ENCODE assay signal across 1 cellular context in genomic region chr16:67968440-67969285, GRCh38.
TF ChIP-seq lines count a peak whose summit lies in the region.

SLC12A4 (minus strand) TSS chr16:67968637; CDS start chr16:67968553, 84 bp downstream.

TF ChIP-seq in K562, 482 proteins besides CTCF, POLR2A, EP300 and RAD21 (continued from another document and continues in another):
- TF ChIP-seq, protein P1, sequence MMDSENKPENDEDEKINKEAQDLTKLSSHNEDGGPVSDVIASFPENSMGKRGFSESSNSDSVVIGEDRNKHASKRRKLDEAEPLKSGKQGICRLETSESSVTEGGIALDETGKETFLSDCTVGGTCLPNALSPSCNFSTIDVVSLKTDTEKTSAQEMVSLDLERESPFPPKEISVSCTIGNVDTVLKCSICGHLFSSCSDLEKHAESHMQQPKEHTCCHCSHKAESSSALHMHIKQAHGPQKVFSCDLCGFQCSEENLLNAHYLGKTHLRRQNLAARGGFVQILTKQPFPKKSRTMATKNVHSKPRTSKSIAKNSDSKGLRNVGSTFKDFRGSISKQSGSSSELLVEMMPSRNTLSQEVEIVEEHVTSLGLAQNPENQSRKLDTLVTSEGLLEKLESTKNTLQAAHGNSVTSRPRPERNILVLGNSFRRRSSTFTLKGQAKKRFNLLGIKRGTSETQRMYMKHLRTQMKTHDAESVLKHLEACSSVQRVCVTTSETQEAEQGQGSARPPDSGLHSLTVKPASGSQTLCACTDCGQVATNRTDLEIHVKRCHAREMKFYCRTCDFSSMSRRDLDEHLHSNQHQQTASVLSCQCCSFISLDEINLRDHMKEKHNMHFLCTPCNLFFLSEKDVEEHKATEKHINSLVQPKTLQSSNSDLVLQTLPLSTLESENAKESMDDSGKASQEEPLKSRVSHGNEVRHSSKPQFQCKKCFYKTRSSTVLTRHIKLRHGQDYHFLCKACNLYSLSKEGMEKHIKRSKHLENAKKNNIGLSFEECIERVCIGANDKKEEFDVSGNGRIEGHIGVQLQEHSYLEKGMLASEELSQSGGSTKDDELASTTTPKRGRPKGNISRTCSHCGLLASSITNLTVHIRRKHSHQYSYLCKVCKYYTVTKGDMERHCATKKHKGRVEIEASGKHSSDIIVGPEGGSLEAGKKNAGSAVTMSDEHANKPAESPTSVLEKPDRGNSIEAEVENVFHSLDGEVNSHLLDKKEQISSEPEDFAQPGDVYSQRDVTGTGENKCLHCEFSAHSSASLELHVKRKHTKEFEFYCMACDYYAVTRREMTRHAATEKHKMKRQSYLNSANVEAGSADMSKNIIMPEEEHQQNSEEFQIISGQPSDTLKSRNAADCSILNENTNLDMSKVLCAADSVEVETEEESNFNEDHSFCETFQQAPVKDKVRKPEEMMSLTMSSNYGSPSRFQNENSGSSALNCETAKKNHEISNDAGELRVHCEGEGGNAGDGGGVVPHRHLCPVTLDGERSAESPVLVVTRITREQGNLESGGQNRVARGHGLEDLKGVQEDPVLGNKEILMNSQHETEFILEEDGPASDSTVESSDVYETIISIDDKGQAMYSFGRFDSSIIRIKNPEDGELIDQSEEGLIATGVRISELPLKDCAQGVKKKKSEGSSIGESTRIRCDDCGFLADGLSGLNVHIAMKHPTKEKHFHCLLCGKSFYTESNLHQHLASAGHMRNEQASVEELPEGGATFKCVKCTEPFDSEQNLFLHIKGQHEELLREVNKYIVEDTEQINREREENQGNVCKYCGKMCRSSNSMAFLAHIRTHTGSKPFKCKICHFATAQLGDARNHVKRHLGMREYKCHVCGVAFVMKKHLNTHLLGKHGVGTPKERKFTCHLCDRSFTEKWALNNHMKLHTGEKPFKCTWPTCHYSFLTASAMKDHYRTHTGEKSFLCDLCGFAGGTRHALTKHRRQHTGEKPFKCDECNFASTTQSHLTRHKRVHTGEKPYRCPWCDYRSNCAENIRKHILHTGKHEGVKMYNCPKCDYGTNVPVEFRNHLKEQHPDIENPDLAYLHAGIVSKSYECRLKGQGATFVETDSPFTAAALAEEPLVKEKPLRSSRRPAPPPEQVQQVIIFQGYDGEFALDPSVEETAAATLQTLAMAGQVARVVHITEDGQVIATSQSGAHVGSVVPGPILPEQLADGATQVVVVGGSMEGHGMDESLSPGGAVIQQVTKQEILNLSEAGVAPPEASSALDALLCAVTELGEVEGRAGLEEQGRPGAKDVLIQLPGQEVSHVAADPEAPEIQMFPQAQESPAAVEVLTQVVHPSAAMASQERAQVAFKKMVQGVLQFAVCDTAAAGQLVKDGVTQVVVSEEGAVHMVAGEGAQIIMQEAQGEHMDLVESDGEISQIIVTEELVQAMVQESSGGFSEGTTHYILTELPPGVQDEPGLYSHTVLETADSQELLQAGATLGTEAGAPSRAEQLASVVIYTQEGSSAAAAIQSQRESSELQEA (IDR thresholded peaks at IDR 0.05; ENCODE audit: low read depth): no peak
- TF ChIP-seq U2AF2 (optimal IDR thresholded peaks at IDR 0.05; ENCODE audit: low read depth, low read length): no peak
- TF ChIP-seq, protein P2, sequence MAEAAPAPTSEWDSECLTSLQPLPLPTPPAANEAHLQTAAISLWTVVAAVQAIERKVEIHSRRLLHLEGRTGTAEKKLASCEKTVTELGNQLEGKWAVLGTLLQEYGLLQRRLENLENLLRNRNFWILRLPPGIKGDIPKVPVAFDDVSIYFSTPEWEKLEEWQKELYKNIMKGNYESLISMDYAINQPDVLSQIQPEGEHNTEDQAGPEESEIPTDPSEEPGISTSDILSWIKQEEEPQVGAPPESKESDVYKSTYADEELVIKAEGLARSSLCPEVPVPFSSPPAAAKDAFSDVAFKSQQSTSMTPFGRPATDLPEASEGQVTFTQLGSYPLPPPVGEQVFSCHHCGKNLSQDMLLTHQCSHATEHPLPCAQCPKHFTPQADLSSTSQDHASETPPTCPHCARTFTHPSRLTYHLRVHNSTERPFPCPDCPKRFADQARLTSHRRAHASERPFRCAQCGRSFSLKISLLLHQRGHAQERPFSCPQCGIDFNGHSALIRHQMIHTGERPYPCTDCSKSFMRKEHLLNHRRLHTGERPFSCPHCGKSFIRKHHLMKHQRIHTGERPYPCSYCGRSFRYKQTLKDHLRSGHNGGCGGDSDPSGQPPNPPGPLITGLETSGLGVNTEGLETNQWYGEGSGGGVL (CRISPR knock-in tag; IDR thresholded peaks at IDR 0.05): no peak
- peak; percentile 78 for TF ChIP-seq DACH1 (IDR thresholded peaks at IDR 0.05; ENCODE audit: partially characterized antibody)
- TF ChIP-seq, protein P3, sequence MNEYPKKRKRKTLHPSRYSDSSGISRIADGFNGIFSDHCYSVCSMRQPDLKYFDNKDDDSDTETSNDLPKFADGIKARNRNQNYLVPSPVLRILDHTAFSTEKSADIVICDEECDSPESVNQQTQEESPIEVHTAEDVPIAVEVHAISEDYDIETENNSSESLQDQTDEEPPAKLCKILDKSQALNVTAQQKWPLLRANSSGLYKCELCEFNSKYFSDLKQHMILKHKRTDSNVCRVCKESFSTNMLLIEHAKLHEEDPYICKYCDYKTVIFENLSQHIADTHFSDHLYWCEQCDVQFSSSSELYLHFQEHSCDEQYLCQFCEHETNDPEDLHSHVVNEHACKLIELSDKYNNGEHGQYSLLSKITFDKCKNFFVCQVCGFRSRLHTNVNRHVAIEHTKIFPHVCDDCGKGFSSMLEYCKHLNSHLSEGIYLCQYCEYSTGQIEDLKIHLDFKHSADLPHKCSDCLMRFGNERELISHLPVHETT (CRISPR knock-in tag; conservative IDR thresholded peaks at IDR 0.05 in 1 of 2, IDR thresholded peaks at IDR 0.05 in 1 of 2): peak in 1 of 2 experiments; percentile 94; a peak in 2 of 4 replicates
- TF ChIP-seq, protein P4, sequence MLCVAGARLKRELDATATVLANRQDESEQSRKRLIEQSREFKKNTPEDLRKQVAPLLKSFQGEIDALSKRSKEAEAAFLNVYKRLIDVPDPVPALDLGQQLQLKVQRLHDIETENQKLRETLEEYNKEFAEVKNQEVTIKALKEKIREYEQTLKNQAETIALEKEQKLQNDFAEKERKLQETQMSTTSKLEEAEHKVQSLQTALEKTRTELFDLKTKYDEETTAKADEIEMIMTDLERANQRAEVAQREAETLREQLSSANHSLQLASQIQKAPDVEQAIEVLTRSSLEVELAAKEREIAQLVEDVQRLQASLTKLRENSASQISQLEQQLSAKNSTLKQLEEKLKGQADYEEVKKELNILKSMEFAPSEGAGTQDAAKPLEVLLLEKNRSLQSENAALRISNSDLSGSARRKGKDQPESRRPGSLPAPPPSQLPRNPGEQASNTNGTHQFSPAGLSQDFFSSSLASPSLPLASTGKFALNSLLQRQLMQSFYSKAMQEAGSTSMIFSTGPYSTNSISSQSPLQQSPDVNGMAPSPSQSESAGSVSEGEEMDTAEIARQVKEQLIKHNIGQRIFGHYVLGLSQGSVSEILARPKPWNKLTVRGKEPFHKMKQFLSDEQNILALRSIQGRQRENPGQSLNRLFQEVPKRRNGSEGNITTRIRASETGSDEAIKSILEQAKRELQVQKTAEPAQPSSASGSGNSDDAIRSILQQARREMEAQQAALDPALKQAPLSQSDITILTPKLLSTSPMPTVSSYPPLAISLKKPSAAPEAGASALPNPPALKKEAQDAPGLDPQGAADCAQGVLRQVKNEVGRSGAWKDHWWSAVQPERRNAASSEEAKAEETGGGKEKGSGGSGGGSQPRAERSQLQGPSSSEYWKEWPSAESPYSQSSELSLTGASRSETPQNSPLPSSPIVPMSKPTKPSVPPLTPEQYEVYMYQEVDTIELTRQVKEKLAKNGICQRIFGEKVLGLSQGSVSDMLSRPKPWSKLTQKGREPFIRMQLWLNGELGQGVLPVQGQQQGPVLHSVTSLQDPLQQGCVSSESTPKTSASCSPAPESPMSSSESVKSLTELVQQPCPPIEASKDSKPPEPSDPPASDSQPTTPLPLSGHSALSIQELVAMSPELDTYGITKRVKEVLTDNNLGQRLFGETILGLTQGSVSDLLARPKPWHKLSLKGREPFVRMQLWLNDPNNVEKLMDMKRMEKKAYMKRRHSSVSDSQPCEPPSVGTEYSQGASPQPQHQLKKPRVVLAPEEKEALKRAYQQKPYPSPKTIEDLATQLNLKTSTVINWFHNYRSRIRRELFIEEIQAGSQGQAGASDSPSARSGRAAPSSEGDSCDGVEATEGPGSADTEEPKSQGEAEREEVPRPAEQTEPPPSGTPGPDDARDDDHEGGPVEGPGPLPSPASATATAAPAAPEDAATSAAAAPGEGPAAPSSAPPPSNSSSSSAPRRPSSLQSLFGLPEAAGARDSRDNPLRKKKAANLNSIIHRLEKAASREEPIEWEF (CRISPR knock-in tag; IDR thresholded peaks at IDR 0.05): no peak
- TF ChIP-seq IRF9 (tag; IDR thresholded peaks at IDR 0.05): no peak
- TF ChIP-seq EZH2 (IDR thresholded peaks at IDR 0.05; ENCODE audit: borderline replicate concordance, low read depth, low read length): no peak
- no peak for TF ChIP-seq ZNF143 (CRISPR knock-in tag; IDR thresholded peaks at IDR 0.05)
- TF ChIP-seq HOMEZ (CRISPR knock-in tag; IDR thresholded peaks at IDR 0.05): no peak
- TF ChIP-seq ZNF134 (CRISPR knock-in tag; conservative IDR thresholded peaks at IDR 0.05): no peak
- peak; percentile 67 to 97 for TF ChIP-seq TEAD1 (CRISPR knock-in tag; IDR thresholded peaks at IDR 0.05)
- TF ChIP-seq RNF2 (IDR thresholded peaks at IDR 0.05): no peak
- TF ChIP-seq E2F4 (CRISPR knock-in tag; IDR thresholded peaks at IDR 0.05; ENCODE audit: low read depth): 0 out of 2 replicates have a peak, but pooled peaks have one; percentile 24
- no peak for TF ChIP-seq PHTF2 (CRISPR knock-in tag; IDR thresholded peaks at IDR 0.05)
- TF ChIP-seq SIRT6 (IDR thresholded peaks at IDR 0.05; ENCODE audit: low read depth, low read length): no peak
- TF ChIP-seq ZNF77 (CRISPR knock-in tag; IDR thresholded peaks at IDR 0.05): no peak
- no peak for TF ChIP-seq ZNF274 (IDR thresholded peaks at IDR 0.05; ENCODE audit: borderline replicate concordance, low read depth, low read length)
- TF ChIP-seq FOXJ3 (CRISPR knock-in tag; IDR thresholded peaks at IDR 0.05): no peak
- no peak for TF ChIP-seq GATA2 (CRISPR knock-in tag; IDR thresholded peaks at IDR 0.05)
- no peak for TF ChIP-seq SAFB2 (IDR thresholded peaks at IDR 0.05; ENCODE audit: borderline replicate concordance, low read depth, low read length, severe bottlenecking)
- peak; percentile 64 for TF ChIP-seq FUS (optimal IDR thresholded peaks at IDR 0.05; ENCODE audit: low read depth, low read length)
- no peak for TF ChIP-seq LARP7 (IDR thresholded peaks at IDR 0.05)
- no peak for TF ChIP-seq ZBTB8A (IDR thresholded peaks at IDR 0.05; ENCODE audit: partially characterized antibody)
- no peak for TF ChIP-seq SMARCB1 (IDR thresholded peaks at IDR 0.05; ENCODE audit: insufficient read length, low read depth)
- no peak for TF ChIP-seq BRF1 (IDR thresholded peaks at IDR 0.05; ENCODE audit: borderline replicate concordance, extremely low read depth, insufficient read length)
- TF ChIP-seq ILK (tag; IDR thresholded peaks at IDR 0.05; ENCODE audit: borderline replicate concordance, low read depth): no peak
- peak; percentile 71; the same call in 1 of the 2 replicates for TF ChIP-seq ESRRA (IDR thresholded peaks at IDR 0.05; ENCODE audit: borderline replicate concordance, low read depth)
- TF ChIP-seq THRAP3 (IDR thresholded peaks at IDR 0.05; ENCODE audit: borderline replicate concordance): no peak
- peak; percentile 99 for TF ChIP-seq BCOR (IDR thresholded peaks at IDR 0.05)
- TF ChIP-seq POLR2AphosphoS5 (IDR thresholded peaks at IDR 0.05; ENCODE audit: control insufficient read depth, insufficient read depth, low read depth, low read length): peak; percentile 63; the same call in 1 of the 2 replicates
- no peak for TF ChIP-seq ZKSCAN3 (CRISPR knock-in tag; IDR thresholded peaks at IDR 0.05)
- TF ChIP-seq ZNF766 (CRISPR knock-in tag; conservative IDR thresholded peaks at IDR 0.05): no peak
- no peak for TF ChIP-seq ZNF165 (CRISPR knock-in tag; IDR thresholded peaks at IDR 0.05; ENCODE audit: borderline replicate concordance)
- TF ChIP-seq BMI1 (IDR thresholded peaks at IDR 0.05; ENCODE audit: low read length): no peak
- TF ChIP-seq ZFP36 (IDR thresholded peaks at IDR 0.05; ENCODE audit: low read depth, low read length, partially characterized antibody): peak; percentile 99
- peak; percentile 95 for TF ChIP-seq HDAC2 (IDR thresholded peaks at IDR 0.05)
